8 cellular contexts compared by ENCODE assay signal in the genomic region with DNA sequence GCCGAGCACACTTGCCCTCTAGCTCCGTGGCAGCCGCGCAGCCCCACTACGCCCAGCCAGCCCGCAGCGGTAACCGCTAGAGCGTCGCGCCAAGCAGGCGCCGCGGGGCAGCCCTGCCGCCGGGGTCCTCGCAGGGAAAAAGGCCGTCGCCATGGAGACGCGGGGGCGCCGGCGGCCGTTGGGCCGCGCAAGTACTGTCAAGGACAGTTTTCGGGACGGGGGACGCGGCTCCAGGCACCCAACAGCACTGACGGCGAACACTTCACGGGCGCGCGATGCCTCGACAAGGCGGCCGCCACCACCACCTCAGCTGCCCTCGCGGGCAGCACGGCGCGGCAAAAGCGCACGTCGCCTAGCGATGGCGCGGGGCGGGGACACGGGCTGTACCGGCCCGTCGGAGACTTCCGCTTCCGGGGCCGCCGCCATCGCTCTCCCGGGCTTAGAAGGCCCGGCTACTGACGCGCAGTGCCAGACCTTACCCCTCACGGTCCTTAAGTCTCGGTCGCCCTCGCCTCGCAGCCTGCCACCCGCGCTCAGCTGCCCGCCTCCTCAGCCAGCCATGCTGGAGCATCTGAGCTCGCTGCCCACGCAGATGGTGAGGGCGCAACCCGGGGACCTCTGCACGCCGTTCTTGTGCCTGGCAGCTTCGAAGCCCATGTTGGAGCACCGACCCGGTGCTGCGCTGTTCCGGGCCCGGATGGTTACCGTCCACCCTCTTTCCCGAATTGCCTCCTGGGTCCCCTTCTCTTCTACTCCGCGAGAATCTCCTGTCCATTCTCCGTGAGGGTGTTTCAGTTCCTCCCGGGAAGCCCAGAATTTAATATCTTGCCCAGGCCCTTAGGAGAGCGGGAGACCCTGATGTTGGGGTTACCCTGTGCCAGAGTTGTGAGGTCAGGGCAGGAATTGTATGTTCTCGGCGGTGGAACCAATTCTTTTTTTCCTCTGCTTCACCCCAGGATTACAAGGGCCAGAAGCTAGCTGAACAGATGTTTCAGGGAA. TPM values are rescaled to one million over a fixed set of nuclear protein-coding genes. Genes with fewer than 3 reads are reported as not detected.
DNase-seq lines count a peak whose midpoint lies in the region; ATAC-seq and TF ChIP-seq lines count a peak whose summit lies in the region.

A gene with protein sequence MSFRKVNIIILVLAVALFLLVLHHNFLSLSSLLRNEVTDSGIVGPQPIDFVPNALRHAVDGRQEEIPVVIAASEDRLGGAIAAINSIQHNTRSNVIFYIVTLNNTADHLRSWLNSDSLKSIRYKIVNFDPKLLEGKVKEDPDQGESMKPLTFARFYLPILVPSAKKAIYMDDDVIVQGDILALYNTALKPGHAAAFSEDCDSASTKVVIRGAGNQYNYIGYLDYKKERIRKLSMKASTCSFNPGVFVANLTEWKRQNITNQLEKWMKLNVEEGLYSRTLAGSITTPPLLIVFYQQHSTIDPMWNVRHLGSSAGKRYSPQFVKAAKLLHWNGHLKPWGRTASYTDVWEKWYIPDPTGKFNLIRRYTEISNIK (minus strand): TSS at position 104 of the 999 bp plus-strand sequence. CDS start 5,331 bp downstream, outside the sequence.
Gene SPCS1 (plus strand): TSS at position 419 of the 999 bp plus-strand sequence. CDS start 141 bp downstream, at position 560.

- H3K9me3 ChIP-seq in H9 (ENCODE audit: control insufficient read depth, low read depth, low read length): no peaks in the 10 kb centered on the region
- H3K9me3 ChIP-seq in SK-N-MC (ENCODE audit: low read depth, low read length): no peaks in the 10 kb centered on the region
- no peaks in the 10 kb centered on the region for H3K9me3 ChIP-seq in thoracic aorta

- H3K27ac Mint-ChIP-seq in H9 (peak within 1 kb of the TSS; percentile 76 to 97 (median 89); a peak in 6 of 7 replicates), osteocyte (ENCODE audit: unreplicated experiment) (peak within 1 kb of the TSS; percentile 98)

- H3K27me3 ChIP-seq in H9 (ENCODE audit: insufficient read depth, low read length) (no peaks in the 10 kb centered on the region), thoracic aorta (replicated peaks; ENCODE audit: insufficient read depth) (no peaks in the 10 kb centered on the region)

- peaks cover 3% of the 10 kb centered on the region; the same call in 1 of the 2 replicates for H3K79me2 ChIP-seq in H9 (ENCODE audit: insufficient read depth, low read length)

- H3K4me1 Mint-ChIP-seq in H9 (peaks cover 15% of the 10 kb centered on the region in 2 experiments), osteocyte (ENCODE audit: unreplicated experiment) (peaks cover 36% of the 10 kb centered on the region)

- WGBS in H9 (ENCODE audit: extremely low coverage, insufficient read length, low lambda C conversion rate): no CpG with 5 or more reads among the region's 94 CpGs

- H3K27ac ChIP-seq in H9 (ENCODE audit: insufficient read length, low read depth, low read length) (no peak within 1 kb of the TSS), SK-N-MC (no peak within 1 kb of the TSS), thoracic aorta (peak within 1 kb of the TSS; percentile 85 to 90)

- peak; percentile 85 for ATAC-seq in thoracic aorta (ENCODE audit: insufficient number of reproducible peaks, low FRiP score, low read depth)

- H3T11ph ChIP-seq in H9 (ENCODE audit: low read length): no peak within 1 kb of the TSS

- H3K4me3 ChIP-seq in SK-N-MC: peak within 1 kb of the TSS; percentile 85
- peak within 1 kb of the TSS; percentile 78 for H3K4me3 ChIP-seq in thoracic aorta

- H4K5ac ChIP-seq in H9 (ENCODE audit: insufficient read length, low read depth, low read length): no peak within 1 kb of the TSS

- H4K20me1 ChIP-seq in H9 (ENCODE audit: control insufficient read depth, insufficient read depth, insufficient read length): no peaks in the 10 kb centered on the region

- no peak within 1 kb of the TSS for H2BK5ac ChIP-seq in H9 (ENCODE audit: insufficient read length, low read length)

- no peaks in the 10 kb centered on the region for H3K79me1 ChIP-seq in H9 (ENCODE audit: insufficient read depth, low read depth, low read length, poor library complexity, severe bottlenecking)

- H3K18ac ChIP-seq in H9 (ENCODE audit: insufficient read length, low read depth, low read length): peak within 1 kb of the TSS; percentile 58

- no peaks in the 10 kb centered on the region; the same call in 1 of the 2 replicates for H3K4me1 ChIP-seq in H9 (ENCODE audit: insufficient read depth, low read length)
- H3K4me1 ChIP-seq in thoracic aorta (ENCODE audit: control insufficient read depth in 1 of 2, low read depth in 2 of 2): peaks cover 15 to 47% of the 10 kb centered on the region in 2 donors

- peaks cover 12% of the 10 kb centered on the region for H3K23me2 ChIP-seq in H9 (ENCODE audit: insufficient read length, low read depth, low read length, poor library complexity, severe bottlenecking)

- no peak within 1 kb of the TSS for H3K56ac ChIP-seq in H9 (ENCODE audit: insufficient read length, low read depth, low read length)

- H3K9me3 Mint-ChIP-seq in H9: no peaks in the 10 kb centered on the region; a peak in 1 of 5 replicates
- H3K9me3 Mint-ChIP-seq in osteocyte (ENCODE audit: unreplicated experiment): no peaks in the 10 kb centered on the region

- H3K23ac ChIP-seq in H9 (ENCODE audit: insufficient read length, low read depth, low read length): no peak within 1 kb of the TSS

- H3K9ac ChIP-seq in H9 (ENCODE audit: extremely low read depth, insufficient read length, low read length): peak within 1 kb of the TSS; percentile 81
- peak within 1 kb of the TSS; percentile 88 for H3K9ac ChIP-seq in SK-N-MC (ENCODE audit: insufficient read length)

- H2AK5ac ChIP-seq in H9 (ENCODE audit: insufficient read length, low read length): no peak within 1 kb of the TSS

- H2BK12ac ChIP-seq in H9 (ENCODE audit: insufficient read length, low read depth, low read length): no peak within 1 kb of the TSS

- TF ChIP-seq CTCF in H9 (conservative IDR thresholded peaks at IDR 0.05): no peak
- no peak for TF ChIP-seq CTCF in osteocyte (IDR thresholded peaks at IDR 0.05)
- TF ChIP-seq CTCF in thoracic aorta (IDR thresholded peaks at IDR 0.05): no peak

- H3K14ac ChIP-seq in H9 (ENCODE audit: insufficient read depth, low read length): no peak within 1 kb of the TSS; the same call in 1 of the 2 replicates

- H3K4me3 Mint-ChIP-seq in H9: peak within 1 kb of the TSS; percentile 96 to 97
- H3K4me3 Mint-ChIP-seq in osteocyte (ENCODE audit: unreplicated experiment): peak within 1 kb of the TSS; percentile 98

- peak within 1 kb of the TSS; percentile 87 for H3K4me2 ChIP-seq in H9 (ENCODE audit: insufficient read depth, insufficient read length, low read length)

- no peak within 1 kb of the TSS for H2BK20ac ChIP-seq in H9 (ENCODE audit: low read depth, low read length, poor library complexity, severe bottlenecking)

- peaks cover 12% of the 10 kb centered on the region for H3K36me3 ChIP-seq in SK-N-MC (ENCODE audit: insufficient read depth, low read length)
- H3K36me3 ChIP-seq in thoracic aorta: peaks cover 9% of the 10 kb centered on the region

- H4K91ac ChIP-seq in H9 (ENCODE audit: insufficient read length, low read depth, low read length): no peak within 1 kb of the TSS

- H3K36me3 Mint-ChIP-seq in H9 (ENCODE audit: insufficient read depth in 1 of 3, low read depth in 3 of 3): peaks cover 7 to 17% (median 13%) of the 10 kb centered on the region in 3 experiments; a peak in 6 of 7 replicates
- H3K36me3 Mint-ChIP-seq in osteocyte (ENCODE audit: unreplicated experiment): peaks cover 8% of the 10 kb centered on the region

- no peak within 1 kb of the TSS for H2AFZ ChIP-seq in H9 (ENCODE audit: low read length)

- DNase-seq in GDM1 (lab: John Stamatoyannopoulos, UW): peak; percentile 84
- DNase-seq in H9: peak; percentile 85
- DNase-seq in M059J (ENCODE audit: low read depth): peak; percentile 78
- no peak for DNase-seq in SK-N-MC (ENCODE audit: low read depth, low spot score)
- DNase-seq in activated naive CD4-positive, alpha-beta T cell treated with anti-CD3 and anti-CD28 coated beads, Interleukin-2, amount 50 U/mL, for 16 hours: peak; percentile 90
- DNase-seq in glomerular endothelial cell (ENCODE audit: extremely low read depth, low read depth, low spot score): no peak
- peak; percentile 93 for DNase-seq in osteocyte (ENCODE audit: extremely low spot score, unreplicated experiment)
- peak; percentile 9 for DNase-seq in thoracic aorta (ENCODE audit: low spot score)

- H4K8ac ChIP-seq in H9 (replicated peaks; ENCODE audit: insufficient read length, low read depth, low read length): no peak within 1 kb of the TSS

- no peak within 1 kb of the TSS for H2BK120ac ChIP-seq in H9 (ENCODE audit: low read depth, low read length, poor library complexity, severe bottlenecking)

- no peaks in the 10 kb centered on the region for H3K27me3 Mint-ChIP-seq in H9 (ENCODE audit: low read depth)
- H3K27me3 Mint-ChIP-seq in osteocyte (ENCODE audit: unreplicated experiment): no peaks in the 10 kb centered on the region

- no peak within 1 kb of the TSS for H2BK15ac ChIP-seq in H9 (ENCODE audit: low read depth, low read length)

- no peak within 1 kb of the TSS for H3K4ac ChIP-seq in H9 (ENCODE audit: low read depth, low read length)

RNA-seq across cellular contexts. Expression of the first gene that starts in this region (rescaled TPM):
- total RNA-seq in H9 (2021) (37.0 and 39.3 TPM in 2 replicates), glomerular endothelial cell (93.5 and 93.6 TPM in 2 replicates), osteocyte (86.3 and 97.4 TPM in 2 replicates), thoracic aorta (10 to 100 TPM; 54.4 to 64.6 TPM)
- total RNA-seq in M059J (2014; rRNA removed; shearing (Covaris generic)): 55.3 and 79.9 TPM in 2 replicates

RNA-seq across cellular contexts. Expression of gene SPCS1, which starts in this region (rescaled TPM):
- total RNA-seq in H9 (2021) (106 TPM in 2 replicates), glomerular endothelial cell (156 and 169 TPM in 2 replicates), osteocyte (120 and 124 TPM in 2 replicates), thoracic aorta (100 to 1,000 TPM in 1 of 2 donors, 10 to 100 TPM in 1; 99.9 to 133 TPM)
- 186 and 310 TPM in 2 replicates for total RNA-seq in M059J (2014; rRNA removed; shearing (Covaris generic))

Comparison
In these comparisons a context has a peak if more than half of its experiments do, and no peak if none do; other contexts are left out.
1. DNase-seq: peak in GDM1 (single experiment), H9 (single experiment), M059J (single experiment), activated naive CD4-positive, alpha-beta T cell treated with anti-CD3 and anti-CD28 coated beads, Interleukin-2, amount 50 U/mL, for 16 hours (single experiment), osteocyte (single experiment) and thoracic aorta (single experiment); none in SK-N-MC (single experiment) and glomerular endothelial cell (single experiment).
2. H3K27ac ChIP-seq: peak in thoracic aorta (2 of 2); none in H9 (single experiment) and SK-N-MC (single experiment).